8 cellular contexts compared by ENCODE assay signal in the genomic region with DNA sequence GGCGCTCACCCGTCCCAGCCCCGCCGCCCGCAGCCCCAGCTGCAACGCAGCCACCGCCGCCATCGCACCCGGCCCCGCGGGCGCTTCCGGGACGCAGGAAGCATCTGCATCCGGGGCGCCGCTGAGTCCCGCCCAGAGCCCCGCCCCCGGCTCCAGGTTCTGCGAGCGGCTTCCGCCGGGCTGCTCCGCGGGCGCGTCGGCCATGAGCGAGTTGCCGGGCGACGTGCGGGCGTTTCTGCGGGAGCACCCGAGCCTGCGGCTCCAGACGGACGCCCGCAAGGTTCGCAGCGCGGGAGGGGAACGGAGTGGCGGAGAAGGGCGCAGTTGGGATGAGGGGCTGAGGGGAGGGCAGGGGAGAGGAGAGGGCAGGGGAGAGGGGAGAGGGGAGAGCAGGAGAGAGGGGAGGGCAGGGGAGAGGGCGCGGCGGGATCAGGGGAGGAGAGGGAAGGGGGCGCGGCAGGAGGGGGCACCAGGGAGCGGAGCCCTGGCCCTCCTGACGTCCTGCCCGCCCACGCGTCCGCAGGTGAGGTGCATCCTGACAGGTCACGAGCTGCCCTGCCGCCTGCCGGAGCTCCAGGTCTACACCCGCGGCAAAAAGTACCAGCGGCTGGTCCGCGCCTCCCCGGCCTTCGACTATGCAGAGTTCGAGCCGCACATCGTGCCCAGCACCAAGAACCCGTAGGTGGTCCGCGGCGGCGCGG.
A peak's percentile ranks its signal among the peaks of the same experiment; 100 is the strongest.
DNase-seq lines count a peak whose midpoint lies in the region; ATAC-seq and TF ChIP-seq lines count a peak whose summit lies in the region.

A gene with protein sequence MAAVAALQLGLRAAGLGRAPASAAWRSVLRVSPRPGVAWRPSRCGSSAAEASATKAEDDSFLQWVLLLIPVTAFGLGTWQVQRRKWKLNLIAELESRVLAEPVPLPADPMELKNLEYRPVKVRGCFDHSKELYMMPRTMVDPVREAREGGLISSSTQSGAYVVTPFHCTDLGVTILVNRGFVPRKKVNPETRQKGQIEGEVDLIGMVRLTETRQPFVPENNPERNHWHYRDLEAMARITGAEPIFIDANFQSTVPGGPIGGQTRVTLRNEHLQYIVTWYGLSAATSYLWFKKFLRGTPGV (minus strand): TSS at position 97 of the 701 bp plus-strand sequence. CDS start 34 bp downstream, at position 63.
A gene (plus strand): TSS at position 160 of the 701 bp plus-strand sequence. CDS start 43 bp downstream, at position 203.

- H3K27ac ChIP-seq in OCI-LY3 (ENCODE audit: low read length) = no peak within 1 kb of the TSS
- H3K27ac ChIP-seq in epithelial cell of prostate = peak within 1 kb of the TSS; percentile 62
- H3K27ac ChIP-seq in mucosa of rectum (ENCODE audit: low read depth in 2 of 2, low read length in 2 of 2) = peak within 1 kb of the TSS; percentile 7 to 63

- H3K9ac ChIP-seq in OCI-LY3 (ENCODE audit: low read length) (peak within 1 kb of the TSS; percentile 67), mucosa of rectum (ENCODE audit: low read depth in 1 of 2, low read length in 2 of 2) (peak within 1 kb of the TSS; percentile 67 to 83)

- DNase-seq in AG09309 (ENCODE audit: low read depth) (no peak), activated T-cell treated with anti-CD3 and anti-CD28 coated beads for 24 hours (ENCODE audit: low read depth) (peak; percentile 88), epithelial cell of prostate (ENCODE audit: low read depth, low spot score) (no peak)
- DNase-seq in stimulated activated CD8-positive, alpha-beta memory T cell treated with anti-CD3 and anti-CD28 coated beads, Interleukin-4, amount 100 ng/mL, for 24 hours (ENCODE audit: low read depth) = peak; percentile 89

- H3K4me1 ChIP-seq in OCI-LY3 (ENCODE audit: low read length) (peaks cover 16% of the 10 kb centered on the region), mucosa of rectum (ENCODE audit: control insufficient read depth in 2 of 2, insufficient read depth in 2 of 2, low read length in 2 of 2) (peaks cover 20 to 25% of the 10 kb centered on the region in 2 donors)

- H4K20me1 ChIP-seq in OCI-LY3 (ENCODE audit: insufficient read depth, low read length) = peaks cover 10% of the 10 kb centered on the region

- no peak within 1 kb of the TSS; the same call in 1 of the 2 replicates for H2AFZ ChIP-seq in OCI-LY3 (ENCODE audit: low read depth, low read length)

- H3K36me3 ChIP-seq in OCI-LY3 (replicated peaks; ENCODE audit: low read depth, low read length) (peaks cover 28% of the 10 kb centered on the region), mucosa of rectum (ENCODE audit: control insufficient read depth in 2 of 2, insufficient read depth in 2 of 2, low read length in 2 of 2) (peaks cover 37 to 45% of the 10 kb centered on the region in 2 donors)

- H3K79me2 ChIP-seq in OCI-LY3 (ENCODE audit: low read length) = peaks cover 30% of the 10 kb centered on the region

- H3K27me3 ChIP-seq in OCI-LY3 (ENCODE audit: low read depth, low read length) (no peaks in the 10 kb centered on the region), mucosa of rectum (ENCODE audit: control insufficient read depth in 2 of 2, insufficient read depth in 2 of 2, low read length in 2 of 2) (no peaks in the 10 kb centered on the region)

- no peak for TF ChIP-seq CTCF in AG09309 (IDR thresholded peaks at IDR 0.05; ENCODE audit: control insufficient read depth, insufficient read depth, low read depth, low read length, missing control alignments)
- no peak for TF ChIP-seq CTCF in OCI-LY3 (IDR thresholded peaks at IDR 0.05; ENCODE audit: low read depth, low read length)

- H3K9me3 ChIP-seq in OCI-LY3 (ENCODE audit: insufficient read depth, low read length) (no peaks in the 10 kb centered on the region), mucosa of rectum (ENCODE audit: control insufficient read depth in 2 of 2, low read length in 2 of 2) (no peaks in the 10 kb centered on the region)

- peak within 1 kb of the TSS; percentile 76 for H3K4me2 ChIP-seq in OCI-LY3 (ENCODE audit: low read length)

- peak; percentile 62 for ATAC-seq in GM19023 (IDR thresholded peaks at IDR 0.05; ENCODE audit: unreplicated experiment)
- peak; percentile 37 for ATAC-seq in HG03558 (IDR thresholded peaks at IDR 0.05; ENCODE audit: extremely low read depth, unreplicated experiment)

- peak within 1 kb of the TSS; percentile 84 for H3K4me3 ChIP-seq in AG09309 (ENCODE audit: control insufficient read depth, low read depth, low read length)
- H3K4me3 ChIP-seq in OCI-LY3 (ENCODE audit: low read length) = peak within 1 kb of the TSS; percentile 87
- H3K4me3 ChIP-seq in mucosa of rectum (ENCODE audit: low read length in 2 of 2) = peak within 1 kb of the TSS; percentile 79 to 88

Comparison
In these comparisons a context has a peak if more than half of its experiments do, and no peak if none do; other contexts are left out.
1. DNase-seq: peak in activated T-cell treated with anti-CD3 and anti-CD28 coated beads for 24 hours (single experiment) and stimulated activated CD8-positive, alpha-beta memory T cell treated with anti-CD3 and anti-CD28 coated beads, Interleukin-4, amount 100 ng/mL, for 24 hours (single experiment); none in AG09309 (single experiment) and epithelial cell of prostate (single experiment).
2. Peak in every context shown above with its lines, with median percentiles within 50 percentile points of each other: H3K4me3 ChIP-seq.